8 cellular contexts compared by ENCODE assay signal in the genomic region with DNA sequence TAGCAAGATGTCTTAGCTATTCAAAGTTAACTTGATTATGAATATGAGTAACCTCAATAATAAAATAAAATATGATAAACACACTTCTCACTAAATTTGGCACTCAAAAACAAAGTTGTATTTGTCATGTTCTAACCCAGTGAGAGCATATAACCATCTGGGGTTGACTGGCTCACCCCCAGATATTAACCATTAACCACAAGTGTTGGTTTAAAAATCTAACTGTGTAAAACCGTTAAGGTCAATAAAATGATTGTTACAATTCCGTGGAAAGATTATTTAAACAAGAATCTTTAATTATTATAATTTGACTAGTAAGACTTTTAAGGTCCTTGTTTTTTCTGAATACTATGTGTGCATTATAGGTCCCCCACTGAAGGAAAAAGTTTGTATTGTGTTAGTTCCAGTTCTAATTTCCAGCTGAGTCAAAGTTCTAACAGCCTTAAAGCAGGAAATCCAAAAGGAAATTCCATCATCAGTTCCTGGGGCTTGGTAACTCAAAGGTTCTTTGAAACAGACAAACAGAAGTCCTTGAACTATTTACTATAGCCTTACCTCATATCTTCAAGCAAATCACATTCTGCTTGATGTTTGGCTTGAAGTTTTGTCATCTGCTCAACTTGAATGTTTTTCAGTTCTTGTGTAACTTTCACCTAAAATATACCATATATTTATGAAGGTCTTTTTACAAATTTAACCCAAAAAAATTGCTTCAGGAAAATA. TPM values are rescaled to one million over a fixed set of nuclear protein-coding genes. Genes with fewer than 3 reads are reported as not detected.
A peak's percentile ranks its signal among the peaks of the same experiment; 100 is the strongest.
DNase-seq lines count a peak whose midpoint lies in the region; ATAC-seq and TF ChIP-seq lines count a peak whose summit lies in the region.

No MANE protein-coding gene starts in this region.

- peaks cover 0 to 2% (median 0%) of the 10 kb centered on the region in 5 experiments for H3K9me3 Mint-ChIP-seq in brain

- no peak for ATAC-seq in GM21528 (IDR thresholded peaks at IDR 0.05; ENCODE audit: low FRiP score, unreplicated experiment)

- H3K27ac Mint-ChIP-seq in brain = peak overlapping the region in 3 of 5 experiments; percentile 95 to 98 (median 98)

- no peak overlapping the region for H3K27ac ChIP-seq in HEK293 (ENCODE audit: extremely low read depth, low read depth, low read length)

- CTCF ChIA-PET in AG04449 (lab: Yijun Ruan, JAX) (interaction anchor here (1.1 to 2.2 kb wide), 2 partner anchors 10 to 39 kb away, joined by 3 to 9 read pairs; no protein-coding TSS in a partner anchor), HEK293 (lab: Yijun Ruan, JAX) (no interaction called here)

- peaks cover 48% of the 10 kb centered on the region for H3K36me3 Mint-ChIP-seq in brain

- POLR2A ChIA-PET in AG04449 (lab: Yijun Ruan, JAX) = interaction anchor here (1.1 kb wide), 1 partner anchor 18 kb away, joined by 3 read pairs; no protein-coding TSS in a partner anchor
- POLR2A ChIA-PET in HEK293 (lab: Yijun Ruan, JAX) = no interaction called here

- H3K4me3 Mint-ChIP-seq in brain = peak overlapping the region; percentile 93 to 99 (median 96)

- peaks cover 0 to 5% of the 10 kb centered on the region in 2 experiments; a peak in 2 of 3 replicates for H3K36me3 ChIP-seq in HEK293 (ENCODE audit: control insufficient read depth in 2 of 2, insufficient read depth in 1 of 2, low read length in 2 of 2)

- peaks cover 65% of the 10 kb centered on the region for H3K4me1 Mint-ChIP-seq in brain

- peaks cover 3% of the 10 kb centered on the region; the same call in 1 of the 2 replicates for H3K4me1 ChIP-seq in HEK293 (ENCODE audit: control insufficient read depth, insufficient read depth, low read length)
- H3K4me1 ChIP-seq in mononuclear cell (ENCODE audit: insufficient read depth, low read length) = peaks cover 61% of the 10 kb centered on the region

- no peaks in the 10 kb centered on the region for H3K27me3 ChIP-seq in mononuclear cell (ENCODE audit: insufficient read depth, low read length)

- peaks cover 17% of the 10 kb centered on the region for H3K27me3 Mint-ChIP-seq in brain

- TF ChIP-seq CTCF in AG04449 (IDR thresholded peaks at IDR 0.05; ENCODE audit: insufficient read depth, low read length, missing control alignments) = no peak
- TF ChIP-seq CTCF in HEK293 (tag by site-specific recombination; IDR thresholded peaks at IDR 0.05) = no peak
- TF ChIP-seq CTCF in brain (conservative IDR thresholded peaks at IDR 0.05) = no peak

- DNase-seq in AG04449 (ENCODE audit: low read depth, low spot score) (no peak), NCI-H2171 treated with DMSO at 0.1 percent for 48 hours (lab: John Stamatoyannopoulos, UW) (no peak), superior temporal gyrus (ENCODE audit: extremely low spot score) (no peak), NCI-H1092 treated with DMSO at 0.1 percent for 48 hours (lab: John Stamatoyannopoulos, UW) (no peak)

- H3K9me3 ChIP-seq in HEK293 (ENCODE audit: control insufficient read depth, insufficient read depth, low read depth, low read length) (no peaks in the 10 kb centered on the region), mononuclear cell (ENCODE audit: low read depth, low read length) (no peaks in the 10 kb centered on the region)

- peak overlapping the region; percentile 94 for H3K4me3 ChIP-seq in AG04449 (ENCODE audit: low read depth, low read length)
- no peak overlapping the region; the same call in 1 of the 2 replicates for H3K4me3 ChIP-seq in HEK293 (ENCODE audit: low read depth, low read length)
- peak overlapping the region; percentile 88 for H3K4me3 ChIP-seq in mononuclear cell (ENCODE audit: low read length)

TF ChIP-seq in HEK293, 187 proteins besides CTCF, POLR2A, EP300 and RAD21:
- TF ChIP-seq WT1 (tag by site-specific recombination; IDR thresholded peaks at IDR 0.05) (no peak), YY1 (tag by site-specific recombination; IDR thresholded peaks at IDR 0.05) (no peak), SALL2 (tag by site-specific recombination; IDR thresholded peaks at IDR 0.05; ENCODE audit: borderline replicate concordance) (no peak), ZNF660 (tag by site-specific recombination; IDR thresholded peaks at IDR 0.05) (peak; percentile 84), ZNF404 (tag by site-specific recombination; IDR thresholded peaks at IDR 0.05) (no peak), ZNF211 (tag by site-specific recombination; IDR thresholded peaks at IDR 0.05; ENCODE audit: low read depth) (no peak)
- TF ChIP-seq, protein P1, sequence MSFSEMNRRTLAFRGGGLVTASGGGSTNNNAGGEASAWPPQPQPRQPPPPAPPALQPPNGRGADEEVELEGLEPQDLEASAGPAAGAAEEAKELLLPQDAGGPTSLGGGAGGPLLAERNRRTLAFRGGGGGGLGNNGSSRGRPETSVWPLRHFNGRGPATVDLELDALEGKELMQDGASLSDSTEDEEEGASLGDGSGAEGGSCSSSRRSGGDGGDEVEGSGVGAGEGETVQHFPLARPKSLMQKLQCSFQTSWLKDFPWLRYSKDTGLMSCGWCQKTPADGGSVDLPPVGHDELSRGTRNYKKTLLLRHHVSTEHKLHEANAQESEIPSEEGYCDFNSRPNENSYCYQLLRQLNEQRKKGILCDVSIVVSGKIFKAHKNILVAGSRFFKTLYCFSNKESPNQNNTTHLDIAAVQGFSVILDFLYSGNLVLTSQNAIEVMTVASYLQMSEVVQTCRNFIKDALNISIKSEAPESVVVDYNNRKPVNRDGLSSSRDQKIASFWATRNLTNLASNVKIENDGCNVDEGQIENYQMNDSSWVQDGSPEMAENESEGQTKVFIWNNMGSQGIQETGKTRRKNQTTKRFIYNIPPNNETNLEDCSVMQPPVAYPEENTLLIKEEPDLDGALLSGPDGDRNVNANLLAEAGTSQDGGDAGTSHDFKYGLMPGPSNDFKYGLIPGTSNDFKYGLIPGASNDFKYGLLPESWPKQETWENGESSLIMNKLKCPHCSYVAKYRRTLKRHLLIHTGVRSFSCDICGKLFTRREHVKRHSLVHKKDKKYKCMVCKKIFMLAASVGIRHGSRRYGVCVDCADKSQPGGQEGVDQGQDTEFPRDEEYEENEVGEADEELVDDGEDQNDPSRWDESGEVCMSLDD (tag by site-specific recombination; IDR thresholded peaks at IDR 0.05) = no peak
- TF ChIP-seq, protein P2, sequence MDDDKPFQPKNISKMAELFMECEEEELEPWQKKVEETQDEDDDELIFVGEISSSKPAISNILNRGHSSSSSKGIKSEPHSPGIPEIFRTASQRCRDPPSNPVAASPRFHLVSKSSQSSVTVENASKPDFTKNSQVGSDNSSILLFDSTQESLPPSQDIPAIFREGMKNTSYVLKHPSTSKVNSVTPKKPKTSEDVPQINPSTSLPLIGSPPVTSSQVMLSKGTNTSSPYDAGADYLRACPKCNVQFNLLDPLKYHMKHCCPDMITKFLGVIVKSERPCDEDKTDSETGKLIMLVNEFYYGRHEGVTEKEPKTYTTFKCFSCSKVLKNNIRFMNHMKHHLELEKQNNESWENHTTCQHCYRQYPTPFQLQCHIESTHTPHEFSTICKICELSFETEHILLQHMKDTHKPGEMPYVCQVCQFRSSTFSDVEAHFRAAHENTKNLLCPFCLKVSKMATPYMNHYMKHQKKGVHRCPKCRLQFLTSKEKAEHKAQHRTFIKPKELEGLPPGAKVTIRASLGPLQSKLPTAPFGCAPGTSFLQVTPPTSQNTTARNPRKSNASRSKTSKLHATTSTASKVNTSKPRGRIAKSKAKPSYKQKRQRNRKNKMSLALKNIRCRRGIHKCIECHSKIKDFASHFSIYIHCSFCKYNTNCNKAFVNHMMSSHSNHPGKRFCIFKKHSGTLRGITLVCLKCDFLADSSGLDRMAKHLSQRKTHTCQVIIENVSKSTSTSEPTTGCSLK (tag by site-specific recombination; IDR thresholded peaks at IDR 0.05) = no peak
- TF ChIP-seq, protein P3, sequence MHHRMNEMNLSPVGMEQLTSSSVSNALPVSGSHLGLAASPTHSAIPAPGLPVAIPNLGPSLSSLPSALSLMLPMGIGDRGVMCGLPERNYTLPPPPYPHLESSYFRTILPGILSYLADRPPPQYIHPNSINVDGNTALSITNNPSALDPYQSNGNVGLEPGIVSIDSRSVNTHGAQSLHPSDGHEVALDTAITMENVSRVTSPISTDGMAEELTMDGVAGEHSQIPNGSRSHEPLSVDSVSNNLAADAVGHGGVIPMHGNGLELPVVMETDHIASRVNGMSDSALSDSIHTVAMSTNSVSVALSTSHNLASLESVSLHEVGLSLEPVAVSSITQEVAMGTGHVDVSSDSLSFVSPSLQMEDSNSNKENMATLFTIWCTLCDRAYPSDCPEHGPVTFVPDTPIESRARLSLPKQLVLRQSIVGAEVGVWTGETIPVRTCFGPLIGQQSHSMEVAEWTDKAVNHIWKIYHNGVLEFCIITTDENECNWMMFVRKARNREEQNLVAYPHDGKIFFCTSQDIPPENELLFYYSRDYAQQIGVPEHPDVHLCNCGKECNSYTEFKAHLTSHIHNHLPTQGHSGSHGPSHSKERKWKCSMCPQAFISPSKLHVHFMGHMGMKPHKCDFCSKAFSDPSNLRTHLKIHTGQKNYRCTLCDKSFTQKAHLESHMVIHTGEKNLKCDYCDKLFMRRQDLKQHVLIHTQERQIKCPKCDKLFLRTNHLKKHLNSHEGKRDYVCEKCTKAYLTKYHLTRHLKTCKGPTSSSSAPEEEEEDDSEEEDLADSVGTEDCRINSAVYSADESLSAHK (tag by site-specific recombination; IDR thresholded peaks at IDR 0.05) = peak; percentile 47; the same call in 1 of the 2 replicates
- TF ChIP-seq, protein P4, sequence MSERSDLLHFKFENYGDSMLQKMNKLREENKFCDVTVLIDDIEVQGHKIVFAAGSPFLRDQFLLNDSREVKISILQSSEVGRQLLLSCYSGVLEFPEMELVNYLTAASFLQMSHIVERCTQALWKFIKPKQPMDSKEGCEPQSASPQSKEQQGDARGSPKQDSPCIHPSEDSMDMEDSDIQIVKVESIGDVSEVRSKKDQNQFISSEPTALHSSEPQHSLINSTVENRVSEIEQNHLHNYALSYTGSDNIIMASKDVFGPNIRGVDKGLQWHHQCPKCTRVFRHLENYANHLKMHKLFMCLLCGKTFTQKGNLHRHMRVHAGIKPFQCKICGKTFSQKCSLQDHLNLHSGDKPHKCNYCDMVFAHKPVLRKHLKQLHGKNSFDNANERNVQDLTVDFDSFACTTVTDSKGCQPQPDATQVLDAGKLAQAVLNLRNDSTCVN (tag by site-specific recombination; optimal IDR thresholded peaks at IDR 0.05) = no peak

RNA-seq across cellular contexts. Expression of a gene that starts 2.5 kb away (rescaled TPM):
- polyA plus RNA-seq in brain (ENCODE audit: insufficient read depth, low read depth, low replicate concordance) = 23.8 TPM
- total RNA-seq in mononuclear cell = 28.2 TPM
